In the genomic region with DNA sequence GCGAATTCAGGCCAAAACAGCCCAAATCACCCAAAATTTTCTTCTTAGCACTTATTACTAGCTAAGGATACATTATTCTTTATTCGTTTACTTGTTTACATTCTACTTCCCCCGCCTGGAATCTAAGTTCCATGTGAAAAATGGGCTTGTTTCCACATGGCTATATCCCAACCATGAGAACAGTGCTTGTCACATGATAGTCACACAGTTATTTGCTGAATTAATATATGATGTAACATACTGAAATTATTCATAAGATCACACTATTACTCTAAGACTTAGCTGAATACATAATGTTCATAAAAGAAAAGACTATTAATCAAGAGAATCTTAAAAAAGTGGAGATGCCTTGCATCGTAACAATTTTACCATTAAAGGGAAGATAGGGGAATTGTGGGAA, we compare ENCODE assay signal across 17 cellular contexts. TPM values are rescaled to one million over a fixed set of nuclear protein-coding genes. Genes with fewer than 3 reads are reported as not detected.
DNase-seq lines count a peak whose midpoint lies in the region; ATAC-seq, FAIRE-seq and TF ChIP-seq lines count a peak whose summit lies in the region.
"Had no signal": no experiment of that assay in that cellular context is flagged by ENCODE, and none has a peak within 500 bp of the region (broad histone marks: within the 10 kb centered on the region; RNA-seq: fewer than 3 reads in every experiment).

No MANE protein-coding gene starts in this region.

- BruUV-seq in HepG2 (replicated peaks; lab: Mats Ljungman, UMichigan): no TSS peak

- intact Hi-C loops in HepG2 (cut with micrococcal nuclease; ENCODE audit: unreplicated experiment) (no loop called here), mucosa of descending colon (cut with DNase I, micrococcal nuclease) (no loop called here)

- DNase-seq in HepG2 (ENCODE audit: low spot score): no peak
- DNase-seq in fibroblast of the aortic adventitia (ENCODE audit: low read depth): peak; percentile 82
- no peak for DNase-seq in stimulated activated CD8-positive, alpha-beta memory T cell treated with anti-CD3 and anti-CD28 coated beads, Interleukin-4, amount 100 ng/mL, for 48 hours
- no peak for DNase-seq in mucosa of descending colon
- no peak for DNase-seq in WERI-Rb-1
- DNase-seq: DMS79, gastrocnemius medialis, immature natural killer cell, NCI-H2029, NCI-H774, spleen had no signal

- no peak overlapping the region for H2AFZ ChIP-seq in HepG2 (ENCODE audit: low read length)

- no peak for FAIRE-seq in HepG2 (lab: Jason Lieb, UNC)

- no peak for TF ChIP-seq RAD21 in liver (IDR thresholded peaks at IDR 0.05)
- TF ChIP-seq RAD21 in HepG2 (CRISPR knock-in tag; IDR thresholded peaks at IDR 0.05): no peak

- no peaks in the 10 kb centered on the region for H3K9me3 Mint-ChIP-seq in activated T-helper 17 cell treated with anti-CD3 and anti-CD28 coated beads, Interleukin-2, amount 50 U/mL, for 72 hours
- H3K9me3 Mint-ChIP-seq: immature natural killer cell had no signal

- H3K4me3 ChIP-seq in liver (ENCODE audit: low read depth in 1 of 3, low read length in 3 of 3) (no peak overlapping the region), HepG2 (replicated peaks in 1 of 3; ENCODE audit: insufficient read depth in 1 of 3, low read depth in 2 of 3, low read length in 3 of 3) (no peak overlapping the region), fibroblast of the aortic adventitia (ENCODE audit: low read depth, low read length) (no peak overlapping the region), mucosa of descending colon (no peak overlapping the region), WERI-Rb-1 (ENCODE audit: low read depth, low read length) (no peak overlapping the region)
- H3K4me3 ChIP-seq: gastrocnemius medialis, spleen had no signal

- in situ Hi-C loops in HepG2 (cut with HindIII; ENCODE audit: extremely low pct_ligation_motif_present, low pct_unique_long_range_greater_than_20kb): no loop called here

- H4K20me1 ChIP-seq in HepG2 (ENCODE audit: insufficient read depth, low read length): no peaks in the 10 kb centered on the region

- H3K36me3 Mint-ChIP-seq in activated T-helper 17 cell treated with anti-CD3 and anti-CD28 coated beads, Interleukin-2, amount 50 U/mL, for 72 hours (ENCODE audit: low read depth): peaks cover 98% of the 10 kb centered on the region

- WGBS in liver: 80% methylated on average over 4 of the region's 4 CpGs
- 99% methylated on average over 4 of the region's 4 CpGs for WGBS in HepG2 (ENCODE audit: low lambda C conversion rate)

- no peak for TF ChIP-seq POLR2A in HepG2 (IDR thresholded peaks at IDR 0.05; ENCODE audit: insufficient read depth in 1 of 2, low read depth in 2 of 2, low read length in 2 of 2)

- CTCF ChIA-PET in HepG2 (lab: Yijun Ruan, JAX; ENCODE audit: low intra/inter-chr PET ratio, low total read pairs): no interaction called here

- TF ChIP-seq CTCF in liver (IDR thresholded peaks at IDR 0.05; ENCODE audit: low read depth, low read length, missing input control) (no peak), HepG2 (CRISPR knock-in tag; IDR thresholded peaks at IDR 0.05) (no peak), fibroblast of the aortic adventitia (IDR thresholded peaks at IDR 0.05; ENCODE audit: insufficient read depth, low read length) (no peak), mucosa of descending colon (IDR thresholded peaks at IDR 0.05) (no peak), WERI-Rb-1 (IDR thresholded peaks at IDR 0.05; ENCODE audit: low read depth, low read length) (no peak)

- H3K27ac Mint-ChIP-seq in activated T-helper 17 cell treated with anti-CD3 and anti-CD28 coated beads, Interleukin-2, amount 50 U/mL, for 72 hours: peak overlapping the region; percentile 47

- H3K9ac ChIP-seq in liver (ENCODE audit: low read depth in 1 of 2, low read length in 2 of 2) (no peak overlapping the region), HepG2 (ENCODE audit: insufficient read depth, low read depth, low read length) (no peak overlapping the region)

- peak overlapping the region; percentile 0 for H3K4me3 Mint-ChIP-seq in activated T-helper 17 cell treated with anti-CD3 and anti-CD28 coated beads, Interleukin-2, amount 50 U/mL, for 72 hours
- H3K4me3 Mint-ChIP-seq: immature natural killer cell had no signal

- H3K4me1 ChIP-seq in liver (ENCODE audit: control insufficient read depth in 4 of 4, insufficient read depth in 4 of 4, low read length in 3 of 4): peaks cover 12 to 50% (median 42%) of the 10 kb centered on the region in 4 donors
- peaks cover 60% of the 10 kb centered on the region for H3K4me1 ChIP-seq in HepG2 (ENCODE audit: insufficient read depth, low read length)
- H3K4me1 ChIP-seq in mucosa of descending colon (ENCODE audit: low read depth): peaks cover 6% of the 10 kb centered on the region

- H3K9me3 ChIP-seq in liver (ENCODE audit: control insufficient read depth in 4 of 4, low read length in 3 of 4) (no peaks in the 10 kb centered on the region), HepG2 (ENCODE audit: low read length) (no peaks in the 10 kb centered on the region), mucosa of descending colon (no peaks in the 10 kb centered on the region), WERI-Rb-1 (ENCODE audit: severe bottlenecking) (no peaks in the 10 kb centered on the region)
- H3K9me3 ChIP-seq: gastrocnemius medialis, spleen had no signal

- H3K27me3 ChIP-seq in liver (ENCODE audit: control insufficient read depth in 4 of 4, insufficient read depth in 4 of 4, low read length in 3 of 4) (no peaks in the 10 kb centered on the region), HepG2 (ENCODE audit: control insufficient read depth in 1 of 2, insufficient read depth in 2 of 2, low read length in 2 of 2) (no peaks in the 10 kb centered on the region), WERI-Rb-1 (ENCODE audit: insufficient read depth, low read depth, severe bottlenecking) (no peaks in the 10 kb centered on the region)
- H3K27me3 ChIP-seq: gastrocnemius medialis, spleen had no signal

- H3K4me2 ChIP-seq in HepG2 (ENCODE audit: low read depth, low read length): no peak overlapping the region

- no peaks in the 10 kb centered on the region for H3K27me3 Mint-ChIP-seq in activated T-helper 17 cell treated with anti-CD3 and anti-CD28 coated beads, Interleukin-2, amount 50 U/mL, for 72 hours

- TF ChIP-seq EP300 in HepG2 (IDR thresholded peaks at IDR 0.05; ENCODE audit: low read depth in 2 of 2, low read length in 2 of 2) (no peak), HepG2 (CRISPR knock-in tag; IDR thresholded peaks at IDR 0.05; ENCODE audit: borderline replicate concordance) (no peak)

- H3K36me3 ChIP-seq in liver (ENCODE audit: control insufficient read depth in 4 of 4, insufficient read depth in 3 of 4, low read depth in 1 of 4, low read length in 3 of 4) (peaks cover 2 to 25% (median 16%) of the 10 kb centered on the region in 4 donors), HepG2 (replicated peaks in 1 of 2; ENCODE audit: control insufficient read depth in 1 of 2, insufficient read depth in 2 of 2, low read length in 2 of 2) (peaks cover 9 to 45% of the 10 kb centered on the region in 2 experiments), mucosa of descending colon (ENCODE audit: low read depth) (peaks cover 6% of the 10 kb centered on the region), WERI-Rb-1 (peaks cover 70% of the 10 kb centered on the region)

- POLR2A ChIA-PET in HepG2 (lab: Yijun Ruan, JAX): no interaction called here

- H3K4me1 Mint-ChIP-seq in activated T-helper 17 cell treated with anti-CD3 and anti-CD28 coated beads, Interleukin-2, amount 50 U/mL, for 72 hours: peaks cover 44% of the 10 kb centered on the region

- peaks cover 39% of the 10 kb centered on the region for H3K79me2 ChIP-seq in HepG2 (ENCODE audit: insufficient read depth, low read length)

- H3K27ac ChIP-seq in liver (ENCODE audit: low read depth in 1 of 2, low read length in 2 of 2): peak overlapping the region; percentile 6 to 52
- H3K27ac ChIP-seq in HepG2 (ENCODE audit: extremely low read length, insufficient read depth, low read length): no peak overlapping the region
- H3K27ac ChIP-seq in WERI-Rb-1: no peak overlapping the region
- H3K27ac ChIP-seq: HL-60, RWPE1 had no signal

- ATAC-seq in HepG2: no peak
- ATAC-seq in activated T-helper 17 cell treated with anti-CD3 and anti-CD28 coated beads, Interleukin-2, amount 50 U/mL, for 72 hours (replicated peaks): no peak
- no peak for ATAC-seq in mucosa of descending colon
- ATAC-seq in HG03159 (IDR thresholded peaks at IDR 0.05; ENCODE audit: unreplicated experiment): no peak
- ATAC-seq: gastrocnemius medialis, HCT116 had no signal

RNA-seq across cellular contexts. Expression of gene PBRM1, which starts 6.6 kb away (rescaled TPM):
- 10 to 100 TPM; 57.7 to 65.7 TPM for total RNA-seq in liver
- polyA plus RNA-seq in liver: 10 to 100 TPM in 1 of 2 donors, 1 to 10 TPM in 1; 7.1 to 19.7 TPM
- total RNA-seq in HepG2 (2016; rRNA removed; fragmentation: Illumina TruSeq; extraction: Trizol): 33.2 and 47.0 TPM in 2 replicates
- total RNA-seq in HepG2 (2016; cell fraction: cytosol; rRNA removed; fragmentation: Illumina TruSeq; extraction: Trizol; ENCODE audit: low read depth): 5.1 and 8.0 TPM in 2 replicates
- total RNA-seq in HepG2 (2016; cell fraction: insoluble cytoplasmic fraction; rRNA removed; fragmentation: Illumina TruSeq; extraction: Trizol): 33.8 and 40.2 TPM in 2 replicates
- 13.4 and 13.8 TPM in 2 replicates for total RNA-seq in HepG2 (2016; cell fraction: membrane; rRNA removed; fragmentation: Illumina TruSeq; extraction: Trizol)
- total RNA-seq in HepG2 (2016; cell fraction: nucleus; rRNA removed; fragmentation: Illumina TruSeq; extraction: Trizol): 49.5 and 50.7 TPM in 2 replicates
- polyA plus RNA-seq in HepG2 (2011; rRNA removed): 9.6 and 10.9 TPM in 2 replicates
- 6.0 and 7.9 TPM in 2 replicates for polyA plus RNA-seq in HepG2 (2011; cell fraction: cytosol; rRNA removed)
- polyA plus RNA-seq in HepG2 (2011; cell fraction: nucleus; rRNA removed): 15.1 and 15.8 TPM in 2 replicates
- 10.4 and 11.8 TPM in 2 replicates for polyA plus RNA-seq in HepG2 (2012)
- 0.65 and 1.2 TPM in 2 replicates for polyA plus RNA-seq in HepG2 (2016; cell fraction: cytosol; fragmentation: Illumina TruSeq; extraction: Trizol; ENCODE audit: low read depth)
- 19.3 and 20.8 TPM in 2 replicates for polyA plus RNA-seq in HepG2 (2016; cell fraction: insoluble cytoplasmic fraction; fragmentation: Illumina TruSeq; extraction: Trizol; ENCODE audit: low read depth)
- 1.9 and 2.1 TPM in 2 replicates for polyA plus RNA-seq in HepG2 (2016; cell fraction: membrane; fragmentation: Illumina TruSeq; extraction: Trizol; ENCODE audit: low read depth)
- 22.8 and 26.1 TPM in 2 replicates for polyA plus RNA-seq in HepG2 (2016; cell fraction: nucleus; fragmentation: Illumina TruSeq; extraction: Trizol; ENCODE audit: insufficient read depth, low read depth)
- 25.3 and 61.3 TPM in 2 replicates for polyA minus RNA-seq in HepG2 (2011; rRNA and poly(A)+ RNA removed; ENCODE audit: low replicate concordance)
- polyA minus RNA-seq in HepG2 (2011; cell fraction: cytosol; rRNA and poly(A)+ RNA removed): 22.6 and 23.7 TPM in 2 replicates
- 57.8 and 69.2 TPM in 2 replicates for polyA minus RNA-seq in HepG2 (2011; cell fraction: nucleus; rRNA and poly(A)+ RNA removed)
- total RNA-seq in activated T-helper 17 cell treated with anti-CD3 and anti-CD28 coated beads, Interleukin-2, amount 50 U/mL, for 72 hours: 10 to 100 TPM; 88.4 to 88.6 TPM
- 115 and 149 TPM in 2 replicates for total RNA-seq in fibroblast of the aortic adventitia (ENCODE audit: low replicate concordance)
- total RNA-seq in mucosa of descending colon: 10 to 100 TPM; 48.5 to 86.1 (median 56.8) TPM

RNA-seq across cellular contexts. Expression of gene GNL3, which starts 6.7 kb away (rescaled TPM):
- total RNA-seq in liver (10 to 100 TPM; 26.5 to 82.2 TPM), HepG2 (2016; rRNA removed; fragmentation: Illumina TruSeq; extraction: Trizol) (257 and 281 TPM in 2 replicates), fibroblast of the aortic adventitia (ENCODE audit: low replicate concordance) (114 and 325 TPM in 2 replicates), mucosa of descending colon (10 to 100 TPM; 39.2 to 54.4 (median 47.7) TPM)
- polyA plus RNA-seq in liver (10 to 100 TPM; 38.5 to 45.1 TPM), HepG2 (2011; rRNA removed) (91.7 and 129 TPM in 2 replicates)
- 60.4 and 64.3 TPM in 2 replicates for total RNA-seq in HepG2 (2016; cell fraction: cytosol; rRNA removed; fragmentation: Illumina TruSeq; extraction: Trizol; ENCODE audit: low read depth)
- total RNA-seq in HepG2 (2016; cell fraction: insoluble cytoplasmic fraction; rRNA removed; fragmentation: Illumina TruSeq; extraction: Trizol): 257 and 284 TPM in 2 replicates
- total RNA-seq in HepG2 (2016; cell fraction: membrane; rRNA removed; fragmentation: Illumina TruSeq; extraction: Trizol): 76.1 and 91.0 TPM in 2 replicates
- total RNA-seq in HepG2 (2016; cell fraction: nucleus; rRNA removed; fragmentation: Illumina TruSeq; extraction: Trizol): 252 and 273 TPM in 2 replicates
- polyA plus RNA-seq in HepG2 (2011; cell fraction: cytosol; rRNA removed): 37.1 and 48.9 TPM in 2 replicates
- 185 and 204 TPM in 2 replicates for polyA plus RNA-seq in HepG2 (2011; cell fraction: nucleus; rRNA removed)
- polyA plus RNA-seq in HepG2 (2012): 118 and 153 TPM in 2 replicates
- 27.6 and 27.7 TPM in 2 replicates for polyA plus RNA-seq in HepG2 (2016; cell fraction: cytosol; fragmentation: Illumina TruSeq; extraction: Trizol; ENCODE audit: low read depth)
- polyA plus RNA-seq in HepG2 (2016; cell fraction: insoluble cytoplasmic fraction; fragmentation: Illumina TruSeq; extraction: Trizol; ENCODE audit: low read depth): 214 and 224 TPM in 2 replicates
- polyA plus RNA-seq in HepG2 (2016; cell fraction: membrane; fragmentation: Illumina TruSeq; extraction: Trizol; ENCODE audit: low read depth): 41.7 and 44.4 TPM in 2 replicates
- 336 and 359 TPM in 2 replicates for polyA plus RNA-seq in HepG2 (2016; cell fraction: nucleus; fragmentation: Illumina TruSeq; extraction: Trizol; ENCODE audit: insufficient read depth, low read depth)
- polyA minus RNA-seq in HepG2 (2011; rRNA and poly(A)+ RNA removed; ENCODE audit: low replicate concordance): 38.6 and 73.5 TPM in 2 replicates
- polyA minus RNA-seq in HepG2 (2011; cell fraction: cytosol; rRNA and poly(A)+ RNA removed): 34.7 and 37.7 TPM in 2 replicates
- 291 and 322 TPM in 2 replicates for polyA minus RNA-seq in HepG2 (2011; cell fraction: nucleus; rRNA and poly(A)+ RNA removed)
- 100 to 1,000 TPM; 165 to 189 TPM for total RNA-seq in activated T-helper 17 cell treated with anti-CD3 and anti-CD28 coated beads, Interleukin-2, amount 50 U/mL, for 72 hours

RNA-seq across cellular contexts. Expression of gene GLT8D1, which starts 26.5 kb away (rescaled TPM):
- total RNA-seq in liver: 10 to 100 TPM; 33.3 to 77.9 TPM
- 10 to 100 TPM; 53.2 to 60.3 TPM for polyA plus RNA-seq in liver
- total RNA-seq in HepG2 (2016; rRNA removed; fragmentation: Illumina TruSeq; extraction: Trizol): 65.1 and 110 TPM in 2 replicates
- 26.1 and 37.4 TPM in 2 replicates for total RNA-seq in HepG2 (2016; cell fraction: cytosol; rRNA removed; fragmentation: Illumina TruSeq; extraction: Trizol; ENCODE audit: low read depth)
- 57.9 and 103 TPM in 2 replicates for total RNA-seq in HepG2 (2016; cell fraction: insoluble cytoplasmic fraction; rRNA removed; fragmentation: Illumina TruSeq; extraction: Trizol)
- total RNA-seq in HepG2 (2016; cell fraction: membrane; rRNA removed; fragmentation: Illumina TruSeq; extraction: Trizol): 58.5 and 71.5 TPM in 2 replicates
- total RNA-seq in HepG2 (2016; cell fraction: nucleus; rRNA removed; fragmentation: Illumina TruSeq; extraction: Trizol): 95.9 and 108 TPM in 2 replicates
- polyA plus RNA-seq in HepG2 (2011; rRNA removed): 109 and 121 TPM in 2 replicates
- 73.3 and 91.3 TPM in 2 replicates for polyA plus RNA-seq in HepG2 (2011; cell fraction: cytosol; rRNA removed)
- polyA plus RNA-seq in HepG2 (2011; cell fraction: nucleus; rRNA removed): 70.1 and 84.3 TPM in 2 replicates
- 73.6 and 98.8 TPM in 2 replicates for polyA plus RNA-seq in HepG2 (2012)
- 24.2 and 36.5 TPM in 2 replicates for polyA plus RNA-seq in HepG2 (2016; cell fraction: cytosol; fragmentation: Illumina TruSeq; extraction: Trizol; ENCODE audit: low read depth)
- polyA plus RNA-seq in HepG2 (2016; cell fraction: insoluble cytoplasmic fraction; fragmentation: Illumina TruSeq; extraction: Trizol; ENCODE audit: low read depth): 69.1 and 71.8 TPM in 2 replicates
- polyA plus RNA-seq in HepG2 (2016; cell fraction: membrane; fragmentation: Illumina TruSeq; extraction: Trizol; ENCODE audit: low read depth): 43.6 and 60.3 TPM in 2 replicates
- polyA plus RNA-seq in HepG2 (2016; cell fraction: nucleus; fragmentation: Illumina TruSeq; extraction: Trizol; ENCODE audit: insufficient read depth, low read depth): 167 and 178 TPM in 2 replicates
- polyA minus RNA-seq in HepG2 (2011; rRNA and poly(A)+ RNA removed; ENCODE audit: low replicate concordance): 39.4 and 50.8 TPM in 2 replicates
- polyA minus RNA-seq in HepG2 (2011; cell fraction: cytosol; rRNA and poly(A)+ RNA removed): 36.1 and 37.9 TPM in 2 replicates
- polyA minus RNA-seq in HepG2 (2011; cell fraction: nucleus; rRNA and poly(A)+ RNA removed): 33.9 and 50.1 TPM in 2 replicates
- total RNA-seq in activated T-helper 17 cell treated with anti-CD3 and anti-CD28 coated beads, Interleukin-2, amount 50 U/mL, for 72 hours: 10 to 100 TPM; 34.6 to 37.3 TPM
- total RNA-seq in fibroblast of the aortic adventitia (ENCODE audit: low replicate concordance): 71.1 and 107 TPM in 2 replicates
- total RNA-seq in mucosa of descending colon: 10 to 100 TPM; 24.4 to 36.0 (median 30.7) TPM

RNA-seq across cellular contexts. Expression of gene SPCS1, which starts 26.8 kb away (rescaled TPM):
- total RNA-seq in liver (10 to 100 TPM; 42.3 to 65.9 TPM), HepG2 (2016; rRNA removed; fragmentation: Illumina TruSeq; extraction: Trizol) (100 and 120 TPM in 2 replicates), fibroblast of the aortic adventitia (ENCODE audit: low replicate concordance) (18.6 and 111 TPM in 2 replicates), mucosa of descending colon (100 to 1,000 TPM in 1 of 3 donors, 10 to 100 TPM in 2; 61.0 to 105 (median 80.4) TPM)
- polyA plus RNA-seq in liver (100 to 1,000 TPM; 161 to 227 TPM), HepG2 (2011; rRNA removed) (61.8 and 84.6 TPM in 2 replicates)
- 40.5 and 45.6 TPM in 2 replicates for total RNA-seq in HepG2 (2016; cell fraction: cytosol; rRNA removed; fragmentation: Illumina TruSeq; extraction: Trizol; ENCODE audit: low read depth)
- 101 and 120 TPM in 2 replicates for total RNA-seq in HepG2 (2016; cell fraction: insoluble cytoplasmic fraction; rRNA removed; fragmentation: Illumina TruSeq; extraction: Trizol)
- total RNA-seq in HepG2 (2016; cell fraction: membrane; rRNA removed; fragmentation: Illumina TruSeq; extraction: Trizol): 58.3 and 62.1 TPM in 2 replicates
- total RNA-seq in HepG2 (2016; cell fraction: nucleus; rRNA removed; fragmentation: Illumina TruSeq; extraction: Trizol): 98.8 and 103 TPM in 2 replicates
- polyA plus RNA-seq in HepG2 (2011; cell fraction: cytosol; rRNA removed): 92.3 and 116 TPM in 2 replicates
- polyA plus RNA-seq in HepG2 (2011; cell fraction: nucleus; rRNA removed): 20.3 and 25.6 TPM in 2 replicates
- polyA plus RNA-seq in HepG2 (2012): 100 and 134 TPM in 2 replicates
- polyA plus RNA-seq in HepG2 (2016; cell fraction: cytosol; fragmentation: Illumina TruSeq; extraction: Trizol; ENCODE audit: low read depth): 78.3 and 89.5 TPM in 2 replicates
- 176 and 187 TPM in 2 replicates for polyA plus RNA-seq in HepG2 (2016; cell fraction: insoluble cytoplasmic fraction; fragmentation: Illumina TruSeq; extraction: Trizol; ENCODE audit: low read depth)
- 91.4 and 105 TPM in 2 replicates for polyA plus RNA-seq in HepG2 (2016; cell fraction: membrane; fragmentation: Illumina TruSeq; extraction: Trizol; ENCODE audit: low read depth)
- 241 and 261 TPM in 2 replicates for polyA plus RNA-seq in HepG2 (2016; cell fraction: nucleus; fragmentation: Illumina TruSeq; extraction: Trizol; ENCODE audit: insufficient read depth, low read depth)
- 76.0 and 91.3 TPM in 2 replicates for polyA minus RNA-seq in HepG2 (2011; rRNA and poly(A)+ RNA removed; ENCODE audit: low replicate concordance)
- 48.9 and 80.5 TPM in 2 replicates for polyA minus RNA-seq in HepG2 (2011; cell fraction: cytosol; rRNA and poly(A)+ RNA removed)
- 23.1 and 23.6 TPM in 2 replicates for polyA minus RNA-seq in HepG2 (2011; cell fraction: nucleus; rRNA and poly(A)+ RNA removed)
- total RNA-seq in activated T-helper 17 cell treated with anti-CD3 and anti-CD28 coated beads, Interleukin-2, amount 50 U/mL, for 72 hours: 100 to 1,000 TPM in 1 of 2 donors, 10 to 100 TPM in 1; 66.2 to 106 TPM

Comparison
In these comparisons a context has a peak if more than half of its experiments do, and no peak if none do; other contexts are left out.
1. H3K27ac ChIP-seq: peak in liver (2 of 2); none in HepG2 (single experiment) and WERI-Rb-1 (single experiment).